ENCODE assay signal across 18 cellular contexts in genomic region chr9:72539824-72540347, GRCh38. TPM values are rescaled to one million over a fixed set of nuclear protein-coding genes. Genes with fewer than 3 reads are reported as not detected.
DNase-seq lines count a peak whose midpoint lies in the region; ATAC-seq, FAIRE-seq and TF ChIP-seq lines count a peak whose summit lies in the region.
"Had no signal": no experiment of that assay in that cellular context is flagged by ENCODE, and none has a peak within 500 bp of the region (broad histone marks: within the 10 kb centered on the region; RNA-seq: fewer than 3 reads in every experiment).

No MANE protein-coding gene starts in this region.

- intact Hi-C loops in Caco-2 (cut with micrococcal nuclease; ENCODE audit: unreplicated experiment): no loop called here
- intact Hi-C loops in K562 (cut with micrococcal nuclease): loop anchor here (5.0 kb wide), 3 partner anchors 37 to 73 kb away; no protein-coding TSS in a partner anchor
- intact Hi-C loops in right lobe of liver (cut with DNase I): no loop called here

- peak overlapping the region in 1 of 2 experiments; percentile 58; a peak in 2 of 4 replicates for H3K9ac ChIP-seq in K562 (ENCODE audit: insufficient read depth in 1 of 2, low read depth in 2 of 2, low read length in 2 of 2)

- H3K4me3 Mint-ChIP-seq in Caco-2 (ENCODE audit: unreplicated experiment): no peak overlapping the region
- H3K4me3 Mint-ChIP-seq: naive thymus-derived CD8-positive, alpha-beta T cell had no signal

- TF ChIP-seq EP300 in K562 (IDR thresholded peaks at IDR 0.05; ENCODE audit: low read length): no peak

- H3K36me3 Mint-ChIP-seq in Caco-2 (ENCODE audit: insufficient read depth, unreplicated experiment): no peaks in the 10 kb centered on the region

- peak overlapping the region; percentile 85 for H2AFZ ChIP-seq in K562 (ENCODE audit: low read depth, low read length)

- DNase-seq in Caco-2 (no peak), K562 (ENCODE audit: extremely low read depth in 1 of 4, low spot score in 3 of 4) (peak; percentile 16 to 78 (median 43)), right lobe of liver (no peak), midbrain (lab: John Stamatoyannopoulos, UW) (no peak), hippocampal formation (lab: John Stamatoyannopoulos, UW) (no peak)
- DNase-seq: activated CD4-positive, alpha-beta T cell treated with anti-CD3 and anti-CD28 coated beads, Interleukin-2, amount 50 U/mL, for 48 hours; AML-193; gastrocnemius medialis; naive thymus-derived CD8-positive, alpha-beta T cell; NCI-H446 treated with DMSO at 0.1 percent for 48 hours; T-helper 2 cell; tibial artery had no signal

- no peaks in the 10 kb centered on the region for H3K79me2 ChIP-seq in K562 (ENCODE audit: control insufficient read depth, insufficient read depth, low read length)

- no peaks in the 10 kb centered on the region for H4K20me1 ChIP-seq in K562 (replicated peaks; ENCODE audit: control insufficient read depth, insufficient read depth, low read length)

- in situ Hi-C loops in K562 (cut with MboI): no loop called here

- H3K27ac ChIP-seq in HEK293 (ENCODE audit: extremely low read depth, low read depth, low read length) (no peak overlapping the region), K562 (ENCODE audit: extremely low read depth, low read depth, low read length) (peak overlapping the region; percentile 81), right lobe of liver (peak overlapping the region; percentile 40 to 65 (median 59))
- H3K27ac ChIP-seq: gastrocnemius medialis, right atrium auricular region, tibial artery had no signal

- peaks cover 27% of the 10 kb centered on the region for H3K4me1 Mint-ChIP-seq in Caco-2 (ENCODE audit: low read depth, unreplicated experiment)

- no peaks in the 10 kb centered on the region for H3K27me3 Mint-ChIP-seq in Caco-2 (ENCODE audit: insufficient read depth, unreplicated experiment)
- H3K27me3 Mint-ChIP-seq: naive thymus-derived CD8-positive, alpha-beta T cell had no signal

- POLR2A ChIA-PET in Caco-2 (lab: Charles Lee): no interaction called here
- POLR2A ChIA-PET in HEK293 (lab: Yijun Ruan, JAX): interaction anchor here (1.1 kb wide), 1 partner anchor 174 kb away, joined by 6 read pairs; the partner anchor contains the start of gene ZFAND5
- POLR2A ChIA-PET in K562 (lab: Yijun Ruan, JAX): interaction anchor here (0.9 to 1.3 kb wide), 3 partner anchors 12 to 175 kb away, joined by 3 to 4 read pairs (median 3); partner anchors contain the start of gene ZFAND5

- no peaks in the 10 kb centered on the region for H3K9me1 ChIP-seq in K562 (ENCODE audit: control insufficient read depth, insufficient read depth, low read length)

- peak; percentile 94 for FAIRE-seq in K562 (lab: Jason Lieb, UNC)

- BruUV-seq in Caco-2 (replicated peaks; lab: Mats Ljungman, UMichigan) (no TSS peak), K562 (replicated peaks; lab: Mats Ljungman, UMichigan) (no TSS peak)

- WGBS in K562 (ENCODE audit: insufficient coverage, low coverage, missing lambda C conversion rate): 3% methylated on average over 6 of the region's 6 CpGs
- WGBS in right lobe of liver (ENCODE audit: insufficient coverage, low coverage, low lambda C conversion rate, missing lambda C conversion rate): 86% methylated on average over 5 of the region's 6 CpGs

- H3K4me3 ChIP-seq in Caco-2 (ENCODE audit: low read depth, low read length) (no peak overlapping the region), HEK293 (ENCODE audit: low read depth, low read length) (no peak overlapping the region), K562 (no peak overlapping the region), right lobe of liver (no peak overlapping the region)
- H3K4me3 ChIP-seq: gastrocnemius medialis, right atrium auricular region, tibial artery had no signal

- TF ChIP-seq RAD21 in K562 (CRISPR knock-in tag; conservative IDR thresholded peaks at IDR 0.05 in 1 of 2, IDR thresholded peaks at IDR 0.05 in 1 of 2): no peak

- peak; percentile 96 for ATAC-seq in K562
- ATAC-seq in right lobe of liver: peak; percentile 75 to 88 (median 82)
- ATAC-seq in HG02588 (IDR thresholded peaks at IDR 0.05; ENCODE audit: unreplicated experiment): no peak
- no peak for ATAC-seq in HG02852 (IDR thresholded peaks at IDR 0.05; ENCODE audit: unreplicated experiment)
- ATAC-seq: gastrocnemius medialis; naive thymus-derived CD8-positive, alpha-beta T cell had no signal

- TF ChIP-seq CTCF in Caco-2 (IDR thresholded peaks at IDR 0.05; ENCODE audit: insufficient read depth in 1 of 2, low read depth in 1 of 2, low read length in 1 of 2, severe bottlenecking in 1 of 2, unreplicated experiment in 1 of 2) (no peak), HEK293 (tag by site-specific recombination; IDR thresholded peaks at IDR 0.05) (no peak), K562 (IDR thresholded peaks at IDR 0.05 in 2 of 3, conservative IDR thresholded peaks at IDR 0.05 in 1 of 3; ENCODE audit: insufficient read depth in 2 of 3, low read depth in 1 of 3, low read length in 3 of 3) (no peak), right lobe of liver (IDR thresholded peaks at IDR 0.05) (no peak)

- no peaks in the 10 kb centered on the region for H3K27me3 ChIP-seq in Caco-2 (replicated peaks; ENCODE audit: control insufficient read depth, insufficient read depth, low read length)
- no peaks in the 10 kb centered on the region for H3K27me3 ChIP-seq in K562 (ENCODE audit: control insufficient read depth in 2 of 2, insufficient read depth in 2 of 2, low read length in 2 of 2)
- H3K27me3 ChIP-seq in right lobe of liver: no peaks in the 10 kb centered on the region
- H3K27me3 ChIP-seq: gastrocnemius medialis, right atrium auricular region, tibial artery had no signal

- H3K27ac Mint-ChIP-seq in Caco-2 (ENCODE audit: unreplicated experiment): peak overlapping the region; percentile 69

- CTCF ChIA-PET in Caco-2 (lab: Charles Lee): no interaction called here
- CTCF ChIA-PET in HEK293 (lab: Yijun Ruan, JAX): interaction anchor here (0.5 kb wide), 1 partner anchor 11 kb away, joined by 12 read pairs; no protein-coding TSS in a partner anchor
- CTCF ChIA-PET in K562 (lab: Yijun Ruan, JAX; ENCODE audit: low intra/inter-chr PET ratio): no interaction called here

- peak overlapping the region; percentile 68 for H3K4me2 ChIP-seq in K562 (ENCODE audit: insufficient read depth, low read length)

- no peaks in the 10 kb centered on the region for H3K9me3 Mint-ChIP-seq in Caco-2 (ENCODE audit: unreplicated experiment)

- no peaks in the 10 kb centered on the region for H3K36me3 ChIP-seq in Caco-2 (ENCODE audit: control insufficient read depth, insufficient read depth, low read length)
- no peaks in the 10 kb centered on the region for H3K36me3 ChIP-seq in HEK293 (ENCODE audit: control insufficient read depth in 2 of 2, insufficient read depth in 1 of 2, low read length in 2 of 2)
- H3K36me3 ChIP-seq in K562 (ENCODE audit: control insufficient read depth, insufficient read depth, low read length): no peaks in the 10 kb centered on the region
- H3K36me3 ChIP-seq in right lobe of liver: no peaks in the 10 kb centered on the region
- H3K36me3 ChIP-seq: gastrocnemius medialis, right atrium auricular region, tibial artery had no signal

- TF ChIP-seq POLR2A in K562 (conservative IDR thresholded peaks at IDR 0.05): peak; percentile 47; the same call in 1 of the 2 replicates
- no peak for TF ChIP-seq POLR2A in right lobe of liver (IDR thresholded peaks at IDR 0.05)

- no peaks in the 10 kb centered on the region for H3K4me1 ChIP-seq in Caco-2
- H3K4me1 ChIP-seq in HEK293 (ENCODE audit: control insufficient read depth, insufficient read depth, low read length): no peaks in the 10 kb centered on the region
- peaks cover 3 to 19% of the 10 kb centered on the region in 2 experiments; a peak in 3 of 5 replicates for H3K4me1 ChIP-seq in K562 (replicated peaks in 1 of 2; ENCODE audit: control insufficient read depth in 2 of 2, insufficient read depth in 2 of 2, low read length in 2 of 2)
- H3K4me1 ChIP-seq in right lobe of liver: peaks cover 0 to 11% (median 0%) of the 10 kb centered on the region in 4 donors
- H3K4me1 ChIP-seq: gastrocnemius medialis, right atrium auricular region, tibial artery had no signal

- H3K9me3 ChIP-seq in Caco-2 (no peaks in the 10 kb centered on the region), HEK293 (ENCODE audit: control insufficient read depth, insufficient read depth, low read depth, low read length) (no peaks in the 10 kb centered on the region), K562 (replicated peaks; ENCODE audit: control insufficient read depth, insufficient read depth, low read depth, low read length) (no peaks in the 10 kb centered on the region), right lobe of liver (no peaks in the 10 kb centered on the region)
- H3K9me3 ChIP-seq: gastrocnemius medialis, right atrium auricular region, tibial artery had no signal

TF ChIP-seq in HEK293, 187 proteins besides CTCF, POLR2A, EP300 and RAD21 (continues in another document):
- 0 out of 2 replicates have a peak, but pooled peaks have one; percentile 16 for TF ChIP-seq KLF1 (tag by site-specific recombination; IDR thresholded peaks at IDR 0.05)

TF ChIP-seq in K562, 482 proteins besides CTCF, POLR2A, EP300 and RAD21 (continues in another document):
- TF ChIP-seq FUS (optimal IDR thresholded peaks at IDR 0.05; ENCODE audit: low read depth, low read length): no peak

RNA-seq across cellular contexts. Expression of gene TMC1, which starts 18.5 kb away (rescaled TPM):
- not detected in 2 replicates for total RNA-seq in Caco-2 (2022)
- total RNA-seq in K562 (2011; cell fraction: chromatin; rRNA removed; ENCODE audit: low replicate concordance): not detected in 2 replicates
- total RNA-seq in K562 (2011; cell fraction: nucleolus; rRNA removed): not detected in 2 replicates
- not detected in 2 replicates for total RNA-seq in K562 (2011; cell fraction: nucleoplasm; rRNA removed)
- not detected in 2 replicates for total RNA-seq in K562 (2014; rRNA removed)
- total RNA-seq in K562 (2014; rRNA removed; fragmentation: Illumina TruSeq; extraction: Trizol): 0.19 TPM in 1 of 2 replicates, not detected in the other
- not detected in 2 replicates for total RNA-seq in K562 (2015; rRNA removed; fragmentation: Illumina TruSeq; extraction: Trizol)
- total RNA-seq in K562 (2021): not detected in 2 replicates
- 1.0 TPM in 1 of 2 replicates, not detected in the other for polyA plus RNA-seq in K562 (2011; rRNA removed)
- polyA plus RNA-seq in K562 (2011; cell fraction: cytosol; rRNA removed): 0.31 TPM in 1 of 2 replicates, not detected in the other
- polyA plus RNA-seq in K562 (2011; cell fraction: nucleus; rRNA removed): 1.4 TPM in 1 of 2 replicates, not detected in the other
- polyA plus RNA-seq in K562 (2012): not detected in 2 replicates
- polyA plus RNA-seq in K562 (2014; fragmentation: Illumina TruSeq; extraction: Trizol): not detected in 2 replicates
- polyA plus RNA-seq in K562 (2014; fragmentation: Nextera tagmentation; extraction: Ambion mirVana): under 1 TPM; 0.10 to 0.15 TPM
- polyA plus RNA-seq in K562 (2014; rRNA removed): not detected in 2 replicates
- polyA minus RNA-seq in K562 (2011; rRNA and poly(A)+ RNA removed): 1.3 TPM in 1 of 2 replicates, not detected in the other
- not detected in 2 replicates for polyA minus RNA-seq in K562 (2011; cell fraction: cytosol; rRNA and poly(A)+ RNA removed)
- polyA minus RNA-seq in K562 (2011; cell fraction: nucleus; rRNA and poly(A)+ RNA removed): 3.1 TPM in 1 of 2 replicates, not detected in the other
- total RNA-seq in right lobe of liver: under 1 TPM in 2 of 6 experiments, not detected in 4; 0.06 to 0.42 TPM
- total RNA-seq: HT1080; kidney epithelial cell; naive thymus-derived CD8-positive, alpha-beta T cell; right atrium auricular region had no signal
- polyA plus RNA-seq: naive thymus-derived CD8-positive, alpha-beta T cell had no signal

Comparison
In these comparisons a context has a peak if more than half of its experiments do, and no peak if none do; other contexts are left out.
1. DNase-seq: peak in K562 (4 of 4); none in Caco-2 (0 of 2), right lobe of liver (0 of 3), midbrain (single experiment) and hippocampal formation (0 of 2).
2. ATAC-seq: peak in K562 (single experiment) and right lobe of liver (4 of 4); none in HG02588 (single experiment) and HG02852 (single experiment).